In genomic region chr15:29270169-29270955, GRCh38 we compare ENCODE assay signal across 8 cellular contexts. TPM values are rescaled to one million over a fixed set of nuclear protein-coding genes. Genes with fewer than 3 reads are reported as not detected.
DNase-seq lines count a peak whose midpoint lies in the region; ATAC-seq and TF ChIP-seq lines count a peak whose summit lies in the region.

No MANE protein-coding gene starts in this region.

- WGBS in H9 (ENCODE audit: extremely low coverage, insufficient read length, low lambda C conversion rate), result no CpG with 5 or more reads among the region's 8 CpGs
- 0 to 1% (median 1%) methylated on average over 8 of the region's 8 CpGs for WGBS in adrenal gland, 4 donors

- H2BK20ac ChIP-seq in H9 (ENCODE audit: low read depth, low read length, poor library complexity, severe bottlenecking), result no peak overlapping the region

- no peak overlapping the region for H3K56ac ChIP-seq in H9 (ENCODE audit: insufficient read length, low read depth, low read length)

- no peak overlapping the region for H2BK15ac ChIP-seq in H9 (ENCODE audit: low read depth, low read length)

- peak overlapping the region; percentile 86 for H3K4me3 ChIP-seq in MM.1S (ENCODE audit: low read length)
- H3K4me3 ChIP-seq in adrenal gland, result peak overlapping the region in 2 of 4 donors; percentile 65 to 86
- peak overlapping the region; percentile 82 for H3K4me3 ChIP-seq in iPS-18c (ENCODE audit: insufficient read depth, low read depth, low read length)

- no peak overlapping the region for H2BK5ac ChIP-seq in H9 (ENCODE audit: insufficient read length, low read length)

- H3K18ac ChIP-seq in H9 (ENCODE audit: insufficient read length, low read depth, low read length), result no peak overlapping the region

- H3K79me2 ChIP-seq in H9 (ENCODE audit: insufficient read depth, low read length) (peaks cover 1% of the 10 kb centered on the region; the same call in 1 of the 2 replicates), MM.1S (ENCODE audit: low read length) (peaks cover 13% of the 10 kb centered on the region)

- no peak overlapping the region for H2BK120ac ChIP-seq in H9 (ENCODE audit: low read depth, low read length, poor library complexity, severe bottlenecking)

- no peak overlapping the region for H3K23ac ChIP-seq in H9 (ENCODE audit: insufficient read length, low read depth, low read length)

- intact Hi-C loops in adrenal gland (cut with DNase I), result loop anchor here in 1 of 2 donors (10.0 kb wide), 1 partner anchor 64 kb away; no protein-coding TSS in a partner anchor

- no peak overlapping the region for H3T11ph ChIP-seq in H9 (ENCODE audit: low read length)

- no peak overlapping the region for H2BK12ac ChIP-seq in H9 (ENCODE audit: insufficient read length, low read depth, low read length)

- peak overlapping the region; percentile 60 for H3K4me2 ChIP-seq in H9 (ENCODE audit: insufficient read depth, insufficient read length, low read length)
- H3K4me2 ChIP-seq in MM.1S (ENCODE audit: low read depth, low read length), result peak overlapping the region; percentile 68

- DNase-seq in NCI-H1417 (lab: John Stamatoyannopoulos, UW), result peak in 2 of 3 experiments; percentile 47 to 72
- DNase-seq in NCI-H1417 treated with DMSO at 0.1 percent for 48 hours (lab: John Stamatoyannopoulos, UW), result no peak
- DNase-seq in H9, result no peak
- peak; percentile 62 for DNase-seq in MM.1S
- peak in 1 of 7 donors; percentile 8 for DNase-seq in adrenal gland
- no peak for DNase-seq in stimulated activated naive B cell treated with anti-CD40 and anti-IgM and Interleukin-4, amounts not matched to agents 10 μg/mL and 1 μg/mL and 100 μg/mL, for 72 hours
- no peak for DNase-seq in NCI-H510A (lab: John Stamatoyannopoulos, UW)

- peaks cover 33 to 37% of the 10 kb centered on the region in 2 experiments for H3K4me1 Mint-ChIP-seq in H9
- H3K4me1 Mint-ChIP-seq in stimulated activated naive B cell treated with anti-CD40 and anti-IgM and Interleukin-4, amounts not matched to agents 10 μg/mL and 1 μg/mL and 100 μg/mL, for 72 hours, result peaks cover 16 to 28% of the 10 kb centered on the region in 2 donors

- H3K4me3 Mint-ChIP-seq in H9, result peak overlapping the region; percentile 80 to 95
- peak overlapping the region; percentile 93 to 97 for H3K4me3 Mint-ChIP-seq in stimulated activated naive B cell treated with anti-CD40 and anti-IgM and Interleukin-4, amounts not matched to agents 10 μg/mL and 1 μg/mL and 100 μg/mL, for 72 hours

- H3K9me3 Mint-ChIP-seq in H9, result no peaks in the 10 kb centered on the region
- no peaks in the 10 kb centered on the region for H3K9me3 Mint-ChIP-seq in stimulated activated naive B cell treated with anti-CD40 and anti-IgM and Interleukin-4, amounts not matched to agents 10 μg/mL and 1 μg/mL and 100 μg/mL, for 72 hours

- H3K9me2 ChIP-seq in MM.1S (replicated peaks; ENCODE audit: insufficient read depth, low read length), result no peaks in the 10 kb centered on the region

- no peak overlapping the region for H4K5ac ChIP-seq in H9 (ENCODE audit: insufficient read length, low read depth, low read length)

- peak overlapping the region in 2 of 3 experiments; percentile 85 to 91; a peak in 5 of 7 replicates for H3K27ac Mint-ChIP-seq in H9
- peak overlapping the region; percentile 97 for H3K27ac Mint-ChIP-seq in stimulated activated naive B cell treated with anti-CD40 and anti-IgM and Interleukin-4, amounts not matched to agents 10 μg/mL and 1 μg/mL and 100 μg/mL, for 72 hours

- H3K9ac ChIP-seq in H9 (ENCODE audit: extremely low read depth, insufficient read length, low read length) (no peak overlapping the region), MM.1S (ENCODE audit: low read length) (peak overlapping the region; percentile 63)

- H2AFZ ChIP-seq in H9 (ENCODE audit: low read length) (no peak overlapping the region), MM.1S (ENCODE audit: low read length) (peak overlapping the region; percentile 16)

- no peaks in the 10 kb centered on the region for H3K27me3 ChIP-seq in H9 (ENCODE audit: insufficient read depth, low read length)
- H3K27me3 ChIP-seq in MM.1S (replicated peaks; ENCODE audit: insufficient read depth, low read length), result no peaks in the 10 kb centered on the region
- H3K27me3 ChIP-seq in adrenal gland, result no peaks in the 10 kb centered on the region

- peaks cover 12% of the 10 kb centered on the region for H3K23me2 ChIP-seq in H9 (ENCODE audit: insufficient read length, low read depth, low read length, poor library complexity, severe bottlenecking)

- no peak for TF ChIP-seq POLR2A in adrenal gland (IDR thresholded peaks at IDR 0.05)

- H3K14ac ChIP-seq in H9 (ENCODE audit: insufficient read depth, low read length), result no peak overlapping the region

- no peaks in the 10 kb centered on the region for H3K79me1 ChIP-seq in H9 (ENCODE audit: insufficient read depth, low read depth, low read length, poor library complexity, severe bottlenecking)

- peaks cover 18% of the 10 kb centered on the region for H3F3A ChIP-seq in MM.1S (ENCODE audit: insufficient read depth, low read length)

- H4K20me1 ChIP-seq in H9 (ENCODE audit: control insufficient read depth, insufficient read depth, insufficient read length) (no peaks in the 10 kb centered on the region), MM.1S (ENCODE audit: insufficient read depth, low read length) (no peaks in the 10 kb centered on the region)

- no peaks in the 10 kb centered on the region for H3K27me3 Mint-ChIP-seq in H9 (ENCODE audit: low read depth)
- H3K27me3 Mint-ChIP-seq in stimulated activated naive B cell treated with anti-CD40 and anti-IgM and Interleukin-4, amounts not matched to agents 10 μg/mL and 1 μg/mL and 100 μg/mL, for 72 hours, result no peaks in the 10 kb centered on the region

- H4K8ac ChIP-seq in H9 (replicated peaks; ENCODE audit: insufficient read length, low read depth, low read length), result no peak overlapping the region

- H3K36me3 Mint-ChIP-seq in H9 (ENCODE audit: insufficient read depth in 1 of 3, low read depth in 3 of 3), result no peaks in the 10 kb centered on the region
- peaks cover 3 to 8% of the 10 kb centered on the region in 2 donors for H3K36me3 Mint-ChIP-seq in stimulated activated naive B cell treated with anti-CD40 and anti-IgM and Interleukin-4, amounts not matched to agents 10 μg/mL and 1 μg/mL and 100 μg/mL, for 72 hours

- H3K27ac ChIP-seq in H9 (ENCODE audit: insufficient read length, low read depth, low read length) (no peak overlapping the region), MM.1S (ENCODE audit: low read length) (peak overlapping the region; percentile 87), adrenal gland (peak overlapping the region; percentile 79 to 94 (median 88))

- H3K9me3 ChIP-seq in H9 (ENCODE audit: control insufficient read depth, low read depth, low read length) (no peaks in the 10 kb centered on the region), MM.1S (replicated peaks; ENCODE audit: insufficient read depth, low read length) (no peaks in the 10 kb centered on the region), adrenal gland (replicated peaks in 1 of 3) (no peaks in the 10 kb centered on the region), iPS-18c (ENCODE audit: control insufficient read depth, insufficient read depth, low read length) (no peaks in the 10 kb centered on the region)

- TF ChIP-seq CTCF in H9 (conservative IDR thresholded peaks at IDR 0.05), result no peak
- no peak for TF ChIP-seq CTCF in MM.1S (IDR thresholded peaks at IDR 0.05; ENCODE audit: low read length)
- no peak for TF ChIP-seq CTCF in adrenal gland (IDR thresholded peaks at IDR 0.05)

- H3K4ac ChIP-seq in H9 (ENCODE audit: low read depth, low read length), result no peak overlapping the region

- peak; percentile 14 to 17 for ATAC-seq in stimulated activated naive B cell treated with anti-CD40 and anti-IgM and Interleukin-4, amounts not matched to agents 10 μg/mL and 1 μg/mL and 100 μg/mL, for 72 hours (replicated peaks)

- H3K4me1 ChIP-seq in H9 (ENCODE audit: insufficient read depth, low read length), result peaks cover 1% of the 10 kb centered on the region; the same call in 1 of the 2 replicates
- peaks cover 16% of the 10 kb centered on the region for H3K4me1 ChIP-seq in MM.1S (ENCODE audit: low read length)
- peaks cover 8 to 32% of the 10 kb centered on the region in 2 donors for H3K4me1 ChIP-seq in adrenal gland (replicated peaks in 1 of 2)

- no peak overlapping the region for H4K91ac ChIP-seq in H9 (ENCODE audit: insufficient read length, low read depth, low read length)

- H2AK5ac ChIP-seq in H9 (ENCODE audit: insufficient read length, low read length), result no peak overlapping the region

- no peaks in the 10 kb centered on the region for H3K36me3 ChIP-seq in MM.1S (replicated peaks; ENCODE audit: insufficient read depth, low read length)
- H3K36me3 ChIP-seq in adrenal gland (replicated peaks in 1 of 2), result no peaks in the 10 kb centered on the region

RNA-seq across cellular contexts. Expression of gene NSMCE3, which starts 0.7 kb away (rescaled TPM):
- total RNA-seq in H9 (2021) (6.9 and 7.8 TPM in 2 replicates), adrenal gland (10 to 100 TPM in 6 of 8 donors, 1 to 10 TPM in 2; 8.0 to 16.9 (median 13.6) TPM)
- polyA plus RNA-seq in adrenal gland, result 10 to 100 TPM in 2 of 3 donors, 1 to 10 TPM in 1; 9.4 to 12.6 (median 10.3) TPM

Comparison
In these comparisons a context has a peak if more than half of its experiments do, and no peak if none do; other contexts are left out.
1. DNase-seq: peak in NCI-H1417 (2 of 3) and MM.1S (single experiment); none in NCI-H1417 treated with DMSO at 0.1 percent for 48 hours (single experiment), H9 (single experiment), stimulated activated naive B cell treated with anti-CD40 and anti-IgM and Interleukin-4, amounts not matched to agents 10 μg/mL and 1 μg/mL and 100 μg/mL, for 72 hours (single experiment) and NCI-H510A (single experiment).